In genomic region chr14:30521899-30522736, GRCh38 we compare ENCODE assay signal across 8 cellular contexts. TPM values are rescaled to one million over a fixed set of nuclear protein-coding genes. Genes with fewer than 3 reads are reported as not detected.
DNase-seq lines count a peak whose midpoint lies in the region; ATAC-seq and TF ChIP-seq lines count a peak whose summit lies in the region.

No MANE protein-coding gene starts in this region.

- no peak overlapping the region for H3K4me3 ChIP-seq in ACC112 (ENCODE audit: low read depth, low read length)

- H3K4me1 Mint-ChIP-seq in activated T-helper 1 cell treated with anti-CD3 and anti-CD28 coated beads, Interleukin-12 subunit alpha, Interleukin-12 subunit beta, Interleukin-2, Interleukin-4 antibody, amounts not matched to agents 30 ng/mL and 10 ng/mL and 1 ng/mL, durations not matched to agents 14 hours and 24 hours and 36 hours (ENCODE audit: low read depth): peaks cover 6% of the 10 kb centered on the region

- peaks cover 2% of the 10 kb centered on the region for H3K27me3 Mint-ChIP-seq in activated T-helper 1 cell treated with anti-CD3 and anti-CD28 coated beads, Interleukin-12 subunit alpha, Interleukin-12 subunit beta, Interleukin-2, Interleukin-4 antibody, amounts not matched to agents 30 ng/mL and 10 ng/mL and 1 ng/mL, durations not matched to agents 14 hours and 24 hours and 36 hours (ENCODE audit: insufficient read depth)

- no peaks in the 10 kb centered on the region for H3K27me3 ChIP-seq in ACC112 (ENCODE audit: insufficient read depth, low read length)

- no peak overlapping the region for H3K4me3 Mint-ChIP-seq in activated T-helper 1 cell treated with anti-CD3 and anti-CD28 coated beads, Interleukin-12 subunit alpha, Interleukin-12 subunit beta, Interleukin-2, Interleukin-4 antibody, amounts not matched to agents 30 ng/mL and 10 ng/mL and 1 ng/mL, durations not matched to agents 14 hours and 24 hours and 36 hours

- ATAC-seq in HG02885 (IDR thresholded peaks at IDR 0.05; ENCODE audit: poor library complexity, unreplicated experiment) (peak; percentile 87), GM21825 (IDR thresholded peaks at IDR 0.05; ENCODE audit: unreplicated experiment) (no peak)

- no peaks in the 10 kb centered on the region for H3K36me3 Mint-ChIP-seq in activated T-helper 1 cell treated with anti-CD3 and anti-CD28 coated beads, Interleukin-12 subunit alpha, Interleukin-12 subunit beta, Interleukin-2, Interleukin-4 antibody, amounts not matched to agents 30 ng/mL and 10 ng/mL and 1 ng/mL, durations not matched to agents 14 hours and 24 hours and 36 hours (ENCODE audit: low read depth)

- H3K79me2 ChIP-seq in ACC112 (ENCODE audit: control insufficient read depth, insufficient read depth, low read length, unreplicated experiment): no peaks in the 10 kb centered on the region

- H3K4me1 ChIP-seq in ACC112 (ENCODE audit: control insufficient read depth, insufficient read depth, low read length, unreplicated experiment): no peaks in the 10 kb centered on the region

- peak overlapping the region; percentile 19 for H2AFZ ChIP-seq in ACC112 (ENCODE audit: low read length, unreplicated experiment)

- no peaks in the 10 kb centered on the region for H3K9me3 Mint-ChIP-seq in activated T-helper 1 cell treated with anti-CD3 and anti-CD28 coated beads, Interleukin-12 subunit alpha, Interleukin-12 subunit beta, Interleukin-2, Interleukin-4 antibody, amounts not matched to agents 30 ng/mL and 10 ng/mL and 1 ng/mL, durations not matched to agents 14 hours and 24 hours and 36 hours

- H3K36me3 ChIP-seq in ACC112 (ENCODE audit: insufficient read depth, low read length): no peaks in the 10 kb centered on the region

- H3K27ac ChIP-seq in ACC112 (ENCODE audit: low read depth, low read length): no peak overlapping the region

- peak; percentile 61 for TF ChIP-seq CTCF in GM10266 (IDR thresholded peaks at IDR 0.05; ENCODE audit: control insufficient read depth, insufficient read depth, low read depth, missing control alignments)

- no peak overlapping the region for H3K27ac Mint-ChIP-seq in activated T-helper 1 cell treated with anti-CD3 and anti-CD28 coated beads, Interleukin-12 subunit alpha, Interleukin-12 subunit beta, Interleukin-2, Interleukin-4 antibody, amounts not matched to agents 30 ng/mL and 10 ng/mL and 1 ng/mL, durations not matched to agents 14 hours and 24 hours and 36 hours

- peak; percentile 30 for DNase-seq in GM10266 (ENCODE audit: extremely low spot score)
- DNase-seq in NCI-H2196 treated with DMSO at 0.1 percent for 48 hours (lab: John Stamatoyannopoulos, UW; ENCODE audit: unreplicated experiment): peak; percentile 35
- DNase-seq in astrocyte of the hippocampus (ENCODE audit: low read depth, low spot score): peak; percentile 59
- peak; percentile 49 for DNase-seq in kidney tubule cell (ENCODE audit: low spot score)
- DNase-seq in activated T-helper 1 cell treated with anti-CD3 and anti-CD28 coated beads, Interleukin-12 subunit alpha, Interleukin-12 subunit beta, Interleukin-2, Interleukin-4 antibody, amounts not matched to agents 30 ng/mL and 10 ng/mL and 1 ng/mL, durations not matched to agents 14 hours and 24 hours and 36 hours (ENCODE audit: low spot score): no peak

- intact Hi-C loops in activated T-helper 1 cell treated with anti-CD3 and anti-CD28 coated beads, Interleukin-12 subunit alpha, Interleukin-12 subunit beta, Interleukin-2, Interleukin-4 antibody, amounts not matched to agents 30 ng/mL and 10 ng/mL and 1 ng/mL, durations not matched to agents 14 hours and 24 hours and 36 hours (cut with micrococcal nuclease): loop anchor here (1.0 to 5.0 kb wide), 2 partner anchors 147 to 975 kb away; no protein-coding TSS in a partner anchor

RNA-seq across cellular contexts. Expression of gene G2E3, which starts 36.8 kb away (rescaled TPM):
- 21.5 and 24.1 TPM in 2 replicates for total RNA-seq in activated T-helper 1 cell treated with anti-CD3 and anti-CD28 coated beads, Interleukin-12 subunit alpha, Interleukin-12 subunit beta, Interleukin-2, Interleukin-4 antibody, amounts not matched to agents 30 ng/mL and 10 ng/mL and 1 ng/mL, durations not matched to agents 14 hours and 24 hours and 36 hours
